In genomic region chr10:46890813-46891611, GRCh38 we compare ENCODE assay signal across 10 cellular contexts. TPM values are rescaled to one million over a fixed set of nuclear protein-coding genes. Genes with fewer than 3 reads are reported as not detected.
DNase-seq lines count a peak whose midpoint lies in the region; ATAC-seq, FAIRE-seq and TF ChIP-seq lines count a peak whose summit lies in the region.
"Not testable (repeated sequence)": the region's sequence is repeated elsewhere in the genome, so short reads cannot be mapped to it uniquely, and the experiment has no call there.
"Had no signal": no experiment of that assay in that cellular context is flagged by ENCODE, and none has a peak within 500 bp of the region (broad histone marks: within the 10 kb centered on the region; RNA-seq: fewer than 3 reads in every experiment).

No MANE protein-coding gene starts in this region.

- H3K27me3 Mint-ChIP-seq in H9 (ENCODE audit: low read depth); progenitor cell of endocrine pancreas; type B pancreatic cell: not testable (repeated sequence)

- BruUV-seq in GM12878 (replicated peaks; lab: Mats Ljungman, UMichigan) = not testable (repeated sequence)

- not testable (repeated sequence) for H4K20me1 ChIP-seq in H9 (ENCODE audit: control insufficient read depth, insufficient read depth, insufficient read length); GM12878 (ENCODE audit: control insufficient read depth, insufficient read depth)

- H2BK12ac ChIP-seq in H9 (ENCODE audit: insufficient read length, low read depth, low read length) = not testable (repeated sequence)

- POLR2A ChIA-PET in GM12878 (lab: Charles Lee) = not testable (repeated sequence)

- H3K4me1 ChIP-seq in H9 (ENCODE audit: insufficient read depth, low read length); GM12878 (ENCODE audit: control insufficient read depth, insufficient read depth, low read length): not testable (repeated sequence)

- not testable (repeated sequence) for H3K9ac ChIP-seq in H9 (ENCODE audit: extremely low read depth, insufficient read length, low read length); GM12878 (ENCODE audit: control insufficient read depth, insufficient read depth, low read length)

- H3K4me2 ChIP-seq in H9 (ENCODE audit: insufficient read depth, insufficient read length, low read length); GM12878 (ENCODE audit: control insufficient read depth, insufficient read depth): not testable (repeated sequence)

- in situ Hi-C loops in GM12878 (cut with MboI) = not testable (repeated sequence)

- not testable (repeated sequence) for H3K18ac ChIP-seq in H9 (ENCODE audit: insufficient read length, low read depth, low read length)

- not testable (repeated sequence) for H2AFZ ChIP-seq in H9 (ENCODE audit: low read length); GM12878 (ENCODE audit: control insufficient read depth, low read depth, low read length)

- not testable (repeated sequence) for TF ChIP-seq EP300 in GM12878 (IDR thresholded peaks at IDR 0.05; ENCODE audit: borderline replicate concordance in 1 of 2, control insufficient read depth in 1 of 2, low read depth in 2 of 2, low read length in 2 of 2)

- not testable (repeated sequence) for H2BK20ac ChIP-seq in H9 (ENCODE audit: low read depth, low read length, poor library complexity, severe bottlenecking)

- CTCF ChIA-PET in GM12878 (lab: Yijun Ruan, JAX) = not testable (repeated sequence)

- not testable (repeated sequence) for H3K56ac ChIP-seq in H9 (ENCODE audit: insufficient read length, low read depth, low read length)

- not testable (repeated sequence) for H3K36me3 Mint-ChIP-seq in H9 (ENCODE audit: insufficient read depth in 1 of 3, low read depth in 3 of 3); progenitor cell of endocrine pancreas (ENCODE audit: insufficient read depth); type B pancreatic cell

- H3K27ac Mint-ChIP-seq in H9, progenitor cell of endocrine pancreas, type B pancreatic cell: not testable (repeated sequence)

- H3T11ph ChIP-seq in H9 (ENCODE audit: low read length) = not testable (repeated sequence)

- WGBS in H9 (ENCODE audit: extremely low coverage, insufficient read length, low lambda C conversion rate) = no CpG with 5 or more reads among the region's 11 CpGs
- 40% methylated on average over 8 of the region's 11 CpGs for WGBS in GM12878 (ENCODE audit: insufficient coverage, insufficient replicate concordance, low lambda C conversion rate, missing lambda C conversion rate)

- H2BK120ac ChIP-seq in H9 (ENCODE audit: low read depth, low read length, poor library complexity, severe bottlenecking) = not testable (repeated sequence)

- H3K79me2 ChIP-seq in H9 (ENCODE audit: insufficient read depth, low read length); GM12878 (ENCODE audit: control insufficient read depth, insufficient read depth, low read length): not testable (repeated sequence)

- not testable (repeated sequence) for FAIRE-seq in GM12878 (lab: Jason Lieb, UNC)

- H4K8ac ChIP-seq in H9 (replicated peaks; ENCODE audit: insufficient read length, low read depth, low read length) = not testable (repeated sequence)

- H3K4me1 Mint-ChIP-seq in H9; progenitor cell of endocrine pancreas (ENCODE audit: low read depth); type B pancreatic cell (ENCODE audit: unreplicated experiment): not testable (repeated sequence)

- not testable (repeated sequence) for H3K4ac ChIP-seq in H9 (ENCODE audit: low read depth, low read length)

- H2AK5ac ChIP-seq in H9 (ENCODE audit: insufficient read length, low read length) = not testable (repeated sequence)

- not testable (repeated sequence) for H3K9me3 ChIP-seq in H9 (ENCODE audit: control insufficient read depth, low read depth, low read length); GM12878 (replicated peaks; ENCODE audit: control insufficient read depth, insufficient read depth, low read length)

- not testable (repeated sequence) for H3K4me3 ChIP-seq in GM12878; fibroblast of the aortic adventitia (ENCODE audit: low read depth, low read length)

- H3K27me3 ChIP-seq in H9 (ENCODE audit: insufficient read depth, low read length); GM12878 (replicated peaks in 1 of 2; ENCODE audit: control insufficient read depth in 2 of 2, insufficient read depth in 2 of 2, low read length in 1 of 2): not testable (repeated sequence)

- not testable (repeated sequence) for H4K91ac ChIP-seq in H9 (ENCODE audit: insufficient read length, low read depth, low read length)

- not testable (repeated sequence) for H2BK5ac ChIP-seq in H9 (ENCODE audit: insufficient read length, low read length)

- RAD21 ChIA-PET in GM12878 (lab: Charles Lee; ENCODE audit: unreplicated experiment) = not testable (repeated sequence)

- ATAC-seq in GM12878 = peak; percentile 78

- not testable (repeated sequence) for H3K36me3 ChIP-seq in GM12878 (ENCODE audit: control insufficient read depth in 2 of 2, insufficient read depth in 2 of 2, low read length in 1 of 2)

- TF ChIP-seq POLR2A in GM12878 (IDR thresholded peaks at IDR 0.05; ENCODE audit: low read depth, low read length) = not testable (repeated sequence)

- H3K23me2 ChIP-seq in H9 (ENCODE audit: insufficient read length, low read depth, low read length, poor library complexity, severe bottlenecking) = not testable (repeated sequence)

- not testable (repeated sequence) for TF ChIP-seq RAD21 in GM12878 (IDR thresholded peaks at IDR 0.05; ENCODE audit: insufficient read depth, low read depth, low read length)

- H3K23ac ChIP-seq in H9 (ENCODE audit: insufficient read length, low read depth, low read length) = not testable (repeated sequence)

- not testable (repeated sequence) for H2BK15ac ChIP-seq in H9 (ENCODE audit: low read depth, low read length)

- intact Hi-C loops in GM12878 (cut with micrococcal nuclease; ENCODE audit: unreplicated experiment) = not testable (repeated sequence)

- H3K27ac ChIP-seq in H9 (ENCODE audit: insufficient read length, low read depth, low read length); GM12878 (ENCODE audit: control insufficient read depth, insufficient read depth): not testable (repeated sequence)

- not testable (repeated sequence) for H3K79me1 ChIP-seq in H9 (ENCODE audit: insufficient read depth, low read depth, low read length, poor library complexity, severe bottlenecking)

- DNase-seq in DMS79 (lab: John Stamatoyannopoulos, UW) = peak; percentile 30
- DNase-seq in H9; GM12878 (ENCODE audit: low read depth, low spot score); fibroblast of the aortic adventitia (ENCODE audit: low read depth); progenitor cell of endocrine pancreas (ENCODE audit: low spot score, unreplicated experiment); type B pancreatic cell (ENCODE audit: extremely low spot score, unreplicated experiment): not testable (repeated sequence)
- peak; percentile 69 for DNase-seq in NCI-H2171 treated with DMSO at 0.1 percent for 48 hours (lab: John Stamatoyannopoulos, UW)
- peak; percentile 54 for DNase-seq in activated CD4-positive, alpha-beta T cell treated with anti-CD3 and anti-CD28 coated beads for 48 hours

- TF ChIP-seq CTCF in H9 (conservative IDR thresholded peaks at IDR 0.05) (peak; percentile 49), GM12878 (IDR thresholded peaks at IDR 0.05 in 2 of 3, conservative IDR thresholded peaks at IDR 0.05 in 1 of 3; ENCODE audit: control insufficient read depth in 2 of 3, extremely low read depth in 1 of 3, insufficient read depth in 1 of 3, low read depth in 3 of 3, low read length in 3 of 3) (0 out of 6 replicates have a peak, but pooled peaks of 1 of the 3 experiments have one; percentile 4), fibroblast of the aortic adventitia (IDR thresholded peaks at IDR 0.05; ENCODE audit: insufficient read depth, low read length) (peak; percentile 5), progenitor cell of endocrine pancreas (IDR thresholded peaks at IDR 0.05; ENCODE audit: unreplicated experiment) (peak; percentile 29), type B pancreatic cell (conservative IDR thresholded peaks at IDR 0.05) (peak; percentile 57)

- SMC1A ChIA-PET in GM12878 (lab: Charles Lee; ENCODE audit: uncharacterized antibody, unreplicated experiment) = not testable (repeated sequence)

- H3K9me3 Mint-ChIP-seq in H9; progenitor cell of endocrine pancreas (ENCODE audit: low read depth); type B pancreatic cell: not testable (repeated sequence)

- H4K5ac ChIP-seq in H9 (ENCODE audit: insufficient read length, low read depth, low read length) = not testable (repeated sequence)

- not testable (repeated sequence) for H3K14ac ChIP-seq in H9 (ENCODE audit: insufficient read depth, low read length)

- H3K4me3 Mint-ChIP-seq in H9; progenitor cell of endocrine pancreas (ENCODE audit: low read depth); type B pancreatic cell: not testable (repeated sequence)

RNA-seq across cellular contexts. Expression of gene PTPN20, which starts 20.2 kb away (rescaled TPM):
- total RNA-seq in H9 (2021) (not detected in 2 replicates), GM12878 (2014; rRNA removed) (0.05 TPM in 1 of 2 replicates, not detected in the other), GM12878 (2014; rRNA removed; fragmentation: Illumina TruSeq; extraction: Trizol) (not detected in 2 replicates), GM12878 (2021) (0.26 TPM in 1 of 2 replicates, not detected in the other), fibroblast of the aortic adventitia (ENCODE audit: low replicate concordance) (0.27 TPM in 1 of 2 replicates, not detected in the other), progenitor cell of endocrine pancreas (0.55 TPM in 1 of 2 replicates, not detected in the other), type B pancreatic cell (ENCODE audit: low replicate concordance) (0.74 TPM in 1 of 2 replicates, not detected in the other)
- total RNA-seq in GM12878 (2013; cell fraction: nucleolus; rRNA removed) = 3.9 and 4.8 TPM in 2 replicates
- not detected for polyA plus RNA-seq in GM12878 (2011; ENCODE audit: low read depth)
- polyA plus RNA-seq in GM12878 (2011; rRNA removed) (3.4 and 3.9 TPM in 2 replicates), GM12878 (2014; fragmentation: Illumina TruSeq; extraction: Trizol) (not detected in 2 replicates), GM12878 (2014; fragmentation: Nextera tagmentation; extraction: Ambion mirVana) (under 1 TPM; 0.07 to 0.08 TPM), GM12878 (2014; rRNA removed) (0.04 TPM in 1 of 2 replicates, not detected in the other), GM12878 (2016; fragmentation: Nextera tagmentation; extraction: Ambion mirVana) (under 1 TPM in 1 of 2 experiments, not detected in 1; 0.12 TPM)
- polyA plus RNA-seq in GM12878 (2011; cell fraction: cytosol; rRNA removed) = 0.87 and 0.95 TPM in 2 replicates
- polyA plus RNA-seq in GM12878 (2011; cell fraction: nucleus; rRNA removed) = 5.5 and 9.3 TPM in 2 replicates
- 0.07 TPM in 1 of 2 replicates, not detected in the other for polyA plus RNA-seq in GM12878 (2012)
- polyA minus RNA-seq in GM12878 (2011; rRNA and poly(A)+ RNA removed) = 7.6 and 8.9 TPM in 2 replicates
- 1.5 and 3.3 TPM in 2 replicates for polyA minus RNA-seq in GM12878 (2011; cell fraction: cytosol; rRNA and poly(A)+ RNA removed)
- polyA minus RNA-seq in GM12878 (2011; cell fraction: nucleus; rRNA and poly(A)+ RNA removed) = 8.1 and 11.5 TPM in 2 replicates
- total RNA-seq: H4, HT-29 had no signal
